In the genomic region with DNA sequence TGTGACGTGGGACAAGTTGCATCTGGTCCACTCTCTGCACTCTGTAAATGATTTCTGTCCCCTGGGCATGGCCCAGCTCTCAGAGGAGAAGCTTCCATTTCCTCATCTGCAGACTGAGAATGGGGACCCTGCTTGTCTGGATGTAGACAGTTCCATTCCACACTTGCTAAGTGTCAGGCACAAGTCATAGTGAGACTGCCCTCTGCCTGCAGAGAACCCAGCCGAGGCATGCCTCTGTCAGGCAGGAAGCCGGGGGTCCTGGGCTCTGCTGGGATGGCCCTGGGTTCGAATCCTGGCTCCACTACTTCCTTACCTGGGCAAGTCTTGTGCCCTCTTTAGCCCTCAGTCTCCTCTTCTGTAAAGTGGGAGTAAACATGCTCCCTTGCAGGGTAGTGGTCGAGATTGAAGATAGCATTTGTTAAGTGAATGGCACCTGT, we compare ENCODE assay signal across 8 cellular contexts. TPM values are rescaled to one million over a fixed set of nuclear protein-coding genes. Genes with fewer than 3 reads are reported as not detected.
DNase-seq lines count a peak whose midpoint lies in the region; ATAC-seq and TF ChIP-seq lines count a peak whose summit lies in the region.

No MANE protein-coding gene starts in this region.

- H3K9ac ChIP-seq in BLaER1: peak overlapping the region; percentile 88
- peak overlapping the region; percentile 73 to 99 (median 85) for H3K9ac ChIP-seq in skeletal muscle tissue (ENCODE audit: low read depth in 1 of 3, low read length in 3 of 3)

- H3K36me3 ChIP-seq in BLaER1 (peaks cover 27% of the 10 kb centered on the region), skeletal muscle tissue (ENCODE audit: control insufficient read depth in 3 of 3, insufficient read depth in 3 of 3, low read length in 3 of 3) (peaks cover 0 to 17% (median 2%) of the 10 kb centered on the region in 3 donors)

- no peaks in the 10 kb centered on the region for H3K9me3 Mint-ChIP-seq in dendritic cell treated with granulocyte-macrophage colony-stimulating factor and Interleukin-4, amounts not matched to agents 40 ng/mL and 50 ng/mL, for 4 days
- H3K9me3 Mint-ChIP-seq in endothelial cell (ENCODE audit: unreplicated experiment): peaks cover 4% of the 10 kb centered on the region

- peak; percentile 7 for ATAC-seq in GM19025 (IDR thresholded peaks at IDR 0.05; ENCODE audit: low read depth, unreplicated experiment)

- peak overlapping the region; percentile 98 for H3K27ac Mint-ChIP-seq in dendritic cell treated with granulocyte-macrophage colony-stimulating factor and Interleukin-4, amounts not matched to agents 40 ng/mL and 50 ng/mL, for 4 days
- H3K27ac Mint-ChIP-seq in endothelial cell (ENCODE audit: unreplicated experiment): no peak overlapping the region

- intact Hi-C loops in dendritic cell treated with granulocyte-macrophage colony-stimulating factor and Interleukin-4, amounts not matched to agents 40 ng/mL and 50 ng/mL, for 4 days (cut with micrococcal nuclease): loop anchor here (5.0 kb wide), 1 partner anchor 76 kb away; the partner anchor contains the start of gene TMEM11

- peaks cover 57% of the 10 kb centered on the region for H3K4me1 Mint-ChIP-seq in dendritic cell treated with granulocyte-macrophage colony-stimulating factor and Interleukin-4, amounts not matched to agents 40 ng/mL and 50 ng/mL, for 4 days (ENCODE audit: low read depth)
- peaks cover 41% of the 10 kb centered on the region for H3K4me1 Mint-ChIP-seq in endothelial cell (ENCODE audit: unreplicated experiment)

- peaks cover 5% of the 10 kb centered on the region for H3K27me3 ChIP-seq in BLaER1
- no peaks in the 10 kb centered on the region for H3K27me3 ChIP-seq in skeletal muscle tissue (ENCODE audit: control insufficient read depth in 3 of 3, insufficient read depth in 3 of 3, low read length in 3 of 3)

- peaks cover 6% of the 10 kb centered on the region for H3K27me3 Mint-ChIP-seq in dendritic cell treated with granulocyte-macrophage colony-stimulating factor and Interleukin-4, amounts not matched to agents 40 ng/mL and 50 ng/mL, for 4 days
- peaks cover 16% of the 10 kb centered on the region for H3K27me3 Mint-ChIP-seq in endothelial cell (ENCODE audit: unreplicated experiment)

- H3K4me3 ChIP-seq in BLaER1 (peak overlapping the region; percentile 95), skeletal muscle tissue (ENCODE audit: low read length in 3 of 3) (peak overlapping the region; percentile 69 to 98 (median 73))

- DNase-seq in MV-4-11 (lab: John Stamatoyannopoulos, UW) (peak; percentile 62), HT-29 (ENCODE audit: low spot score) (no peak), endothelial cell (ENCODE audit: low spot score) (no peak)
- no peak for DNase-seq in activated CD4-positive, CD25-positive, alpha-beta regulatory T cell (lab: John Stamatoyannopoulos, UW)

- H3K9me3 ChIP-seq in BLaER1 (no peaks in the 10 kb centered on the region), skeletal muscle tissue (ENCODE audit: control insufficient read depth in 3 of 3, low read length in 3 of 3) (no peaks in the 10 kb centered on the region)

- peaks cover 95% of the 10 kb centered on the region for H4K20me1 ChIP-seq in BLaER1

- TF ChIP-seq CTCF in endothelial cell (IDR thresholded peaks at IDR 0.05; ENCODE audit: unreplicated experiment): no peak

- H3K4me3 Mint-ChIP-seq in dendritic cell treated with granulocyte-macrophage colony-stimulating factor and Interleukin-4, amounts not matched to agents 40 ng/mL and 50 ng/mL, for 4 days: peak overlapping the region; percentile 91
- no peak overlapping the region for H3K4me3 Mint-ChIP-seq in endothelial cell (ENCODE audit: unreplicated experiment)

- peaks cover 75% of the 10 kb centered on the region for H3K4me1 ChIP-seq in BLaER1
- H3K4me1 ChIP-seq in skeletal muscle tissue (ENCODE audit: control insufficient read depth in 3 of 3, insufficient read depth in 3 of 3, low read length in 3 of 3): peaks cover 66 to 82% (median 78%) of the 10 kb centered on the region in 3 donors

- H3K4me2 ChIP-seq in BLaER1: peak overlapping the region; percentile 100

- H3K27ac ChIP-seq in BLaER1 (peak overlapping the region; percentile 97), skeletal muscle tissue (ENCODE audit: low read depth, low read length) (peak overlapping the region; percentile 91)

- H3K36me3 Mint-ChIP-seq in dendritic cell treated with granulocyte-macrophage colony-stimulating factor and Interleukin-4, amounts not matched to agents 40 ng/mL and 50 ng/mL, for 4 days (ENCODE audit: low read depth): peaks cover 57% of the 10 kb centered on the region
- H3K36me3 Mint-ChIP-seq in endothelial cell (ENCODE audit: low read depth, unreplicated experiment): peaks cover 24% of the 10 kb centered on the region

RNA-seq across cellular contexts. Expression of gene MAP2K3, which starts 4.1 kb away (rescaled TPM):
- total RNA-seq in skeletal muscle tissue (11.5 TPM), endothelial cell (ENCODE audit: unreplicated experiment) (65.8 TPM)
- 65.0 and 89.9 TPM in 2 replicates for total RNA-seq in HT-29 (2014; rRNA removed; shearing (Covaris generic))

RNA-seq across cellular contexts. Expression of gene NATD1, which starts 35.4 kb away (rescaled TPM):
- total RNA-seq in skeletal muscle tissue (3.7 TPM), endothelial cell (ENCODE audit: unreplicated experiment) (30.3 TPM)
- total RNA-seq in HT-29 (2014; rRNA removed; shearing (Covaris generic)): 0.97 and 1.1 TPM in 2 replicates
